Comparison of ENCODE assay signal across 9 cellular contexts in genomic region chr19:51691122-51692064, GRCh38. TPM values are rescaled to one million over a fixed set of nuclear protein-coding genes. Genes with fewer than 3 reads are reported as not detected.
DNase-seq lines count a peak whose midpoint lies in the region; ATAC-seq and TF ChIP-seq lines count a peak whose summit lies in the region.
"Had no signal": no experiment of that assay in that cellular context is flagged by ENCODE, and none has a peak within 500 bp of the region (broad histone marks: within the 10 kb centered on the region; RNA-seq: fewer than 3 reads in every experiment).

No MANE protein-coding gene starts in this region.

- no peaks in the 10 kb centered on the region for H3K27me3 ChIP-seq in NT2/D1 (ENCODE audit: insufficient read depth, insufficient read length)
- no peaks in the 10 kb centered on the region for H3K27me3 ChIP-seq in naive thymus-derived CD4-positive, alpha-beta T cell (ENCODE audit: control insufficient read depth in 2 of 2, insufficient read depth in 2 of 2, low read length in 2 of 2)

- H3K27me3 Mint-ChIP-seq in naive thymus-derived CD4-positive, alpha-beta T cell: peaks cover 0 to 27% (median 0%) of the 10 kb centered on the region in 5 donors

- intact Hi-C loops in naive thymus-derived CD4-positive, alpha-beta T cell (cut with micrococcal nuclease): no loop called here

- peak overlapping the region; percentile 52 to 96 (median 70) for H3K4me3 Mint-ChIP-seq in naive thymus-derived CD4-positive, alpha-beta T cell

- peaks cover 0 to 5% (median 0%) of the 10 kb centered on the region in 11 donors for H3K9me3 Mint-ChIP-seq in naive thymus-derived CD4-positive, alpha-beta T cell

- peaks cover 4% of the 10 kb centered on the region; the same call in 1 of the 2 replicates for H3K9me3 ChIP-seq in NT2/D1 (ENCODE audit: insufficient read depth, low read length)
- no peaks in the 10 kb centered on the region for H3K9me3 ChIP-seq in naive thymus-derived CD4-positive, alpha-beta T cell (ENCODE audit: control insufficient read depth in 2 of 3, low read length in 3 of 3)

- H3K4me3 ChIP-seq in NT2/D1 (ENCODE audit: insufficient read length, low read depth): peak overlapping the region; percentile 37
- peak overlapping the region; percentile 95 for H3K4me3 ChIP-seq in coronary artery
- peak overlapping the region; percentile 90 for H3K4me3 ChIP-seq in naive thymus-derived CD4-positive, alpha-beta T cell (ENCODE audit: low read length)

- peaks cover 43% of the 10 kb centered on the region for H3K36me3 ChIP-seq in NT2/D1 (ENCODE audit: insufficient read depth, insufficient read length, low read length)
- no peaks in the 10 kb centered on the region for H3K36me3 ChIP-seq in naive thymus-derived CD4-positive, alpha-beta T cell (ENCODE audit: control insufficient read depth in 2 of 3, insufficient read depth in 3 of 3, low read length in 3 of 3)

- DNase-seq in DMS114 treated with DMSO at 0.1 percent for 48 hours (lab: John Stamatoyannopoulos, UW; ENCODE audit: unreplicated experiment) (peak; percentile 19), NT2/D1 (ENCODE audit: low read depth, low spot score) (peak; percentile 56), coronary artery (ENCODE audit: low spot score) (no peak), NK-92 (lab: John Stamatoyannopoulos, UW; ENCODE audit: unreplicated experiment) (no peak), globus pallidus (ENCODE audit: low spot score) (no peak)
- no peak for DNase-seq in naive thymus-derived CD4-positive, alpha-beta T cell

- ATAC-seq in naive thymus-derived CD4-positive, alpha-beta T cell: no peak
- ATAC-seq in HG03571 (IDR thresholded peaks at IDR 0.05; ENCODE audit: unreplicated experiment) (no peak), HG02840 (IDR thresholded peaks at IDR 0.05; ENCODE audit: low FRiP score, unreplicated experiment) (no peak)

- H3K27ac Mint-ChIP-seq in naive thymus-derived CD4-positive, alpha-beta T cell: peak overlapping the region; percentile 28 to 83 (median 64)

- POLR2A ChIA-PET in naive thymus-derived CD4-positive, alpha-beta T cell (lab: Charles Lee): interaction anchor here (0.6 to 3.4 kb wide), 2 partner anchors 13 to 17 kb away, joined by 6 to 12 read pairs; no protein-coding TSS in a partner anchor

- H3K4me1 ChIP-seq in NT2/D1 (ENCODE audit: insufficient read depth, insufficient read length): peaks cover 2% of the 10 kb centered on the region
- peaks cover 0 to 5% of the 10 kb centered on the region in 2 donors for H3K4me1 ChIP-seq in naive thymus-derived CD4-positive, alpha-beta T cell (ENCODE audit: control insufficient read depth in 2 of 2, insufficient read depth in 2 of 2, low read length in 2 of 2)

- H3K9ac ChIP-seq in NT2/D1 (ENCODE audit: insufficient read length, low read depth): peak overlapping the region; percentile 64
- H3K9ac ChIP-seq: KMS-11 had no signal

- CTCF ChIA-PET in naive thymus-derived CD4-positive, alpha-beta T cell (lab: Charles Lee): no interaction called here

- H3K27ac ChIP-seq in coronary artery: peak overlapping the region; percentile 99
- peak overlapping the region; percentile 93 for H3K27ac ChIP-seq in naive thymus-derived CD4-positive, alpha-beta T cell (ENCODE audit: low read depth, low read length)
- H3K27ac ChIP-seq: KMS-11 had no signal

- TF ChIP-seq CTCF in coronary artery (IDR thresholded peaks at IDR 0.05): no peak

- peaks cover 17 to 27% (median 23%) of the 10 kb centered on the region in 7 donors for H3K4me1 Mint-ChIP-seq in naive thymus-derived CD4-positive, alpha-beta T cell

- peaks cover 0 to 8% (median 2%) of the 10 kb centered on the region in 5 donors for H3K36me3 Mint-ChIP-seq in naive thymus-derived CD4-positive, alpha-beta T cell

RNA-seq across cellular contexts. Expression of gene SPACA6, which starts 1.7 kb away (rescaled TPM):
- total RNA-seq in naive thymus-derived CD4-positive, alpha-beta T cell: 10 to 100 TPM in 1 of 5 experiments, 1 to 10 TPM in 4; 7.2 to 11.5 (median 8.0) TPM
- polyA plus RNA-seq in naive thymus-derived CD4-positive, alpha-beta T cell: 1 to 10 TPM; 2.0 to 4.9 TPM

RNA-seq across cellular contexts. Expression of gene HAS1, which starts 32.4 kb away (rescaled TPM):
- not detected for total RNA-seq in naive thymus-derived CD4-positive, alpha-beta T cell
- polyA plus RNA-seq in naive thymus-derived CD4-positive, alpha-beta T cell: under 1 TPM; 0.11 to 0.90 TPM

RNA-seq across cellular contexts. Expression of gene SIGLEC14, which starts 44.8 kb away (rescaled TPM):
- total RNA-seq in naive thymus-derived CD4-positive, alpha-beta T cell: 10 to 100 TPM in 1 of 5 experiments, 1 to 10 TPM in 3, not detected in 1; 1.1 to 43.8 (median 1.8) TPM
- under 1 TPM in 1 of 2 donors, not detected in 1; 0.08 TPM for polyA plus RNA-seq in naive thymus-derived CD4-positive, alpha-beta T cell

Comparison
In these comparisons a context has a peak if more than half of its experiments do, and no peak if none do; other contexts are left out.
1. DNase-seq: peak in DMS114 treated with DMSO at 0.1 percent for 48 hours (single experiment) and NT2/D1 (single experiment); none in coronary artery (single experiment), naive thymus-derived CD4-positive, alpha-beta T cell (0 of 9), NK-92 (single experiment) and globus pallidus (single experiment).
2. H3K4me3 ChIP-seq: peak in every context shown above with its lines; median percentile 95 in coronary artery; 90 in naive thymus-derived CD4-positive, alpha-beta T cell; 37 in NT2/D1.